In the genomic region with DNA sequence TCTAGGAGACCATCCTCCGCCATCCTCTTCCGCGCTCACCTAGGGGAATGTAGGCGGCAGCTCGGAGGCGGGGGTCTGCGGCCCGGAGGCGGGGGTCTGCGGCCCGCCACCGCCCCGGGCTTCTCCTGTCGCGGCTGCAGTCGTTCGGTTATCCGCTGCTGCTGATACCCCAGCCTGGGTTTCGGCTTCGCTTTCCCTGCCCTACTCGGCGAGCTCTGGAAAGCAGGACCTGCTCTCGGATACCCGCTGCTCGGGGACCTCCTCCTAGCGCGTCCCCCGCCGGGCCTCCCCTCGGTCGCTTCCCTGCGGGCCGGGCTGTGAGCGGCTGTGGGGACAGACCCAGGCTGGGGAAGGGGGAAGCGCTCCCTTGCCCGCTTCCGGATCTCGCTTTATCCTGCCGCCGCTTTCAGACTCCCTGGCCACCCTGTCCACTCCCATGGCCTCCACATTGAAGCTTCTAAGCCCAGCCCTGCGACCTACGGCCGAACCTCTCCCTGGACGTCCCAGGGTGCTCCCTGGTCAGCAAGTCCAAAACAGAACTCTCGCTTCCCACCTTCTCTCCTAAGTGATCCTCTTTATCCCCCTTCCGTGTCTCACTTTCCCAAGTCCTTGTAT, we compare ENCODE assay signal across 8 cellular contexts. TPM values are rescaled to one million over a fixed set of nuclear protein-coding genes. Genes with fewer than 3 reads are reported as not detected.
DNase-seq lines count a peak whose midpoint lies in the region; ATAC-seq and TF ChIP-seq lines count a peak whose summit lies in the region.

No MANE protein-coding gene starts in this region.

- CTCF ChIA-PET in activated CD4-positive, alpha-beta memory T cell treated with anti-CD3 and anti-CD28 coated beads, Interleukin-2, amount 10 ng/mL, durations not matched to agents 7 days and 5 days (lab: Charles Lee), result interaction anchor here (1.3 to 2.6 kb wide), 3 partner anchors 10 to 34 kb away, joined by 3 to 14 read pairs (median 7); partner anchors contain the start of gene TP53I3

- peak; percentile 3 to 53 for DNase-seq in NCI-H526 (lab: John Stamatoyannopoulos, UW)
- no peak for DNase-seq in NCI-H526 treated with DMSO at 0.1 percent for 48 hours (lab: John Stamatoyannopoulos, UW)
- peak; percentile 20 for DNase-seq in activated CD4-positive, alpha-beta memory T cell treated with anti-CD3 and anti-CD28 coated beads, Interleukin-2, amount 10 ng/mL, durations not matched to agents 7 days and 5 days
- DNase-seq in cardiac muscle cell (ENCODE audit: low read depth in 1 of 2, low spot score in 1 of 2), result peak; percentile 31 to 56
- DNase-seq in progenitor cell of endocrine pancreas (ENCODE audit: low spot score, unreplicated experiment), result peak; percentile 28
- DNase-seq in NK-92 treated with Interleukin-12 subunit alpha and Interleukin-12 subunit beta, amount 100 ng/mL, for 24 hours (lab: John Stamatoyannopoulos, UW), result no peak
- DNase-seq in ureter (ENCODE audit: low spot score), result no peak

- no peak overlapping the region for H3K27ac ChIP-seq in cardiac muscle cell

- peaks cover 5% of the 10 kb centered on the region for H3K4me1 ChIP-seq in cardiac muscle cell (ENCODE audit: low read depth)

- TF ChIP-seq CTCF in cardiac muscle cell (IDR thresholded peaks at IDR 0.05; ENCODE audit: low read depth, low read length) (no peak), progenitor cell of endocrine pancreas (IDR thresholded peaks at IDR 0.05; ENCODE audit: unreplicated experiment) (no peak)

- no peak for ATAC-seq in GM21723 (IDR thresholded peaks at IDR 0.05; ENCODE audit: unreplicated experiment)

- H3K27me3 ChIP-seq in cardiac muscle cell, result no peaks in the 10 kb centered on the region

- peaks cover 2% of the 10 kb centered on the region for H3K27me3 Mint-ChIP-seq in activated CD4-positive, alpha-beta memory T cell treated with anti-CD3 and anti-CD28 coated beads, Interleukin-2, amount 10 ng/mL, durations not matched to agents 7 days and 5 days
- no peaks in the 10 kb centered on the region for H3K27me3 Mint-ChIP-seq in progenitor cell of endocrine pancreas

- H3K36me3 Mint-ChIP-seq in activated CD4-positive, alpha-beta memory T cell treated with anti-CD3 and anti-CD28 coated beads, Interleukin-2, amount 10 ng/mL, durations not matched to agents 7 days and 5 days (ENCODE audit: low read depth), result peaks cover 3% of the 10 kb centered on the region
- H3K36me3 Mint-ChIP-seq in progenitor cell of endocrine pancreas (ENCODE audit: insufficient read depth), result no peaks in the 10 kb centered on the region

- H3K9me3 Mint-ChIP-seq in activated CD4-positive, alpha-beta memory T cell treated with anti-CD3 and anti-CD28 coated beads, Interleukin-2, amount 10 ng/mL, durations not matched to agents 7 days and 5 days, result no peaks in the 10 kb centered on the region
- no peaks in the 10 kb centered on the region for H3K9me3 Mint-ChIP-seq in progenitor cell of endocrine pancreas (ENCODE audit: low read depth)

- H3K27ac Mint-ChIP-seq in activated CD4-positive, alpha-beta memory T cell treated with anti-CD3 and anti-CD28 coated beads, Interleukin-2, amount 10 ng/mL, durations not matched to agents 7 days and 5 days, result no peak overlapping the region
- H3K27ac Mint-ChIP-seq in progenitor cell of endocrine pancreas, result no peak overlapping the region

- H3K9me3 ChIP-seq in cardiac muscle cell (ENCODE audit: low read depth), result no peaks in the 10 kb centered on the region

- peaks cover 36% of the 10 kb centered on the region for H3K4me1 Mint-ChIP-seq in activated CD4-positive, alpha-beta memory T cell treated with anti-CD3 and anti-CD28 coated beads, Interleukin-2, amount 10 ng/mL, durations not matched to agents 7 days and 5 days
- peaks cover 19% of the 10 kb centered on the region for H3K4me1 Mint-ChIP-seq in progenitor cell of endocrine pancreas (ENCODE audit: low read depth)

- POLR2A ChIA-PET in activated CD4-positive, alpha-beta memory T cell treated with anti-CD3 and anti-CD28 coated beads, Interleukin-2, amount 10 ng/mL, durations not matched to agents 7 days and 5 days (lab: Charles Lee), result interaction anchor here (0.7 to 1.5 kb wide), 2 partner anchors 29 to 124 kb away, joined by 3 to 6 read pairs; partner anchors contain the start of gene ATAD2B

- H3K36me3 ChIP-seq in cardiac muscle cell, result no peaks in the 10 kb centered on the region

- H3K4me3 ChIP-seq in cardiac muscle cell, result peak overlapping the region; percentile 77

- H3K4me3 Mint-ChIP-seq in activated CD4-positive, alpha-beta memory T cell treated with anti-CD3 and anti-CD28 coated beads, Interleukin-2, amount 10 ng/mL, durations not matched to agents 7 days and 5 days, result no peak overlapping the region
- no peak overlapping the region for H3K4me3 Mint-ChIP-seq in progenitor cell of endocrine pancreas (ENCODE audit: low read depth)

RNA-seq across cellular contexts. Expression of gene FKBP1B, which starts 0.6 kb away (rescaled TPM):
- 1 to 10 TPM; 4.8 to 5.5 TPM for total RNA-seq in activated CD4-positive, alpha-beta memory T cell treated with anti-CD3 and anti-CD28 coated beads, Interleukin-2, amount 10 ng/mL, durations not matched to agents 7 days and 5 days
- total RNA-seq in cardiac muscle cell (39.4 and 43.1 TPM in 2 replicates), progenitor cell of endocrine pancreas (30.5 and 33.7 TPM in 2 replicates), ureter (4.1 TPM)
- polyA plus RNA-seq in cardiac muscle cell, result 46.3 and 63.6 TPM in 2 replicates

RNA-seq across cellular contexts. Expression of gene WDCP, which starts 3.0 kb away (rescaled TPM):
- 10 to 100 TPM; 18.5 to 19.1 TPM for total RNA-seq in activated CD4-positive, alpha-beta memory T cell treated with anti-CD3 and anti-CD28 coated beads, Interleukin-2, amount 10 ng/mL, durations not matched to agents 7 days and 5 days
- total RNA-seq in cardiac muscle cell (7.7 and 8.1 TPM in 2 replicates), progenitor cell of endocrine pancreas (22.4 and 23.7 TPM in 2 replicates), ureter (13.6 TPM)
- 6.8 and 8.2 TPM in 2 replicates for polyA plus RNA-seq in cardiac muscle cell

RNA-seq across cellular contexts. Expression of gene SF3B6, which starts 26.0 kb away (rescaled TPM):
- 10 to 100 TPM; 87.4 to 88.2 TPM for total RNA-seq in activated CD4-positive, alpha-beta memory T cell treated with anti-CD3 and anti-CD28 coated beads, Interleukin-2, amount 10 ng/mL, durations not matched to agents 7 days and 5 days
- total RNA-seq in cardiac muscle cell (88.5 and 133 TPM in 2 replicates), progenitor cell of endocrine pancreas (93.3 and 101 TPM in 2 replicates), ureter (70.5 TPM)
- 238 and 292 TPM in 2 replicates for polyA plus RNA-seq in cardiac muscle cell

RNA-seq across cellular contexts. Expression of gene TP53I3, which starts 34.5 kb away (rescaled TPM):
- 1 to 10 TPM; 2.7 to 2.9 TPM for total RNA-seq in activated CD4-positive, alpha-beta memory T cell treated with anti-CD3 and anti-CD28 coated beads, Interleukin-2, amount 10 ng/mL, durations not matched to agents 7 days and 5 days
- total RNA-seq in cardiac muscle cell (25.4 and 55.5 TPM in 2 replicates), progenitor cell of endocrine pancreas (64.4 and 67.8 TPM in 2 replicates), ureter (30.5 TPM)
- polyA plus RNA-seq in cardiac muscle cell, result 31.6 and 70.2 TPM in 2 replicates

RNA-seq across cellular contexts. Expression of gene MFSD2B, which starts 40.3 kb away (rescaled TPM):
- total RNA-seq in activated CD4-positive, alpha-beta memory T cell treated with anti-CD3 and anti-CD28 coated beads, Interleukin-2, amount 10 ng/mL, durations not matched to agents 7 days and 5 days, result under 1 TPM in 1 of 2 experiments, not detected in 1; 0.20 TPM
- total RNA-seq in cardiac muscle cell (0.14 and 0.69 TPM in 2 replicates), progenitor cell of endocrine pancreas (0.40 and 1.2 TPM in 2 replicates), ureter (1.8 TPM)
- 0.23 and 3.9 TPM in 2 replicates for polyA plus RNA-seq in cardiac muscle cell

Comparison
In these comparisons a context has a peak if more than half of its experiments do, and no peak if none do; other contexts are left out.
1. DNase-seq: peak in NCI-H526 (2 of 2), activated CD4-positive, alpha-beta memory T cell treated with anti-CD3 and anti-CD28 coated beads, Interleukin-2, amount 10 ng/mL, durations not matched to agents 7 days and 5 days (single experiment), cardiac muscle cell (2 of 2) and progenitor cell of endocrine pancreas (single experiment); none in NCI-H526 treated with DMSO at 0.1 percent for 48 hours (single experiment), NK-92 treated with Interleukin-12 subunit alpha and Interleukin-12 subunit beta, amount 100 ng/mL, for 24 hours (single experiment) and ureter (single experiment).